Comparison of ENCODE assay signal across 34 cellular contexts in the genomic region with DNA sequence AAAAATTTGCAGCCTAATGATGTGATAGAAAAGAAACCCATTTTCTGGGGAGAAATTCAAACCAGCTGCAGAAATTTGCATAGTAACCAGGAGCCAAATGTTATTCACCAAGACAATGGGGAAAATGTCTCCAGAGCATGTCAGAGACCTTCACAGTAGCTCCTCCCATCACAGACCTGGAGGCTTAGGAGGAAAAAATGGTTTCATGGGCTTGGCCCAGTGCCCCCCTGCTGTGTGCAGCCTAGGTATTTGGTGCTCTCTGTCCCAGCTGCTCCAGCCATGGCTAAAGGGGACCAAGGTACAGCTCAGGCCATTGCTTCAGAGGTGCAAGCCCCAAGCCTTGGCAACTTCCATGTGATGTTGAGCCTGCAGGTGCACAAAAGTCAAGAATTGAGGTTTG.
"Had no signal": no experiment of that assay in that cellular context is flagged by ENCODE, and none has a peak within 500 bp of the region (broad histone marks: within the 10 kb centered on the region; RNA-seq: fewer than 3 reads in every experiment).

No MANE protein-coding gene starts in this region.

- H3K9me3 Mint-ChIP-seq: activated CD4-positive, alpha-beta memory T cell treated with anti-CD3 and anti-CD28 coated beads, Interleukin-2, amount 10 ng/mL, durations not matched to agents 7 days and 5 days had no signal

- H3K4me3 ChIP-seq: body of pancreas, breast epithelium had no signal

- H3K9me3 ChIP-seq: body of pancreas had no signal

- H3K36me3 Mint-ChIP-seq: activated CD8-positive, alpha-beta memory T cell treated with anti-CD3 and anti-CD28 coated beads, Interleukin-2, amount 10 ng/mL, durations not matched to agents 7 days and 5 days; activated naive CD4-positive, alpha-beta T cell treated with anti-CD3 and anti-CD28 coated beads, Interleukin-2, amount 10 ng/mL, durations not matched to agents 7 days and 5 days; activated naive CD8-positive, alpha-beta T cell treated with anti-CD3 and anti-CD28 coated beads, Interleukin-2, amount 10 ng/mL, durations not matched to agents 7 days and 5 days had no signal

- H3K27ac Mint-ChIP-seq: activated B cell treated with CpG ODN at 0.5 μM for 24 hours; activated CD4-positive, alpha-beta memory T cell treated with anti-CD3 and anti-CD28 coated beads, Interleukin-2, amount 10 ng/mL, durations not matched to agents 7 days and 5 days; activated CD4-positive, alpha-beta T cell treated with anti-CD3 and anti-CD28 coated beads, Interleukin-2, amount 10 ng/mL, durations not matched to agents 7 days and 5 days; activated CD8-positive, alpha-beta memory T cell treated with anti-CD3 and anti-CD28 coated beads, Interleukin-2, amount 10 ng/mL, durations not matched to agents 7 days and 5 days; activated CD8-positive, alpha-beta T cell treated with anti-CD3 and anti-CD28 coated beads, Interleukin-2, amount 10 ng/mL, durations not matched to agents 7 days and 5 days; activated naive CD4-positive, alpha-beta T cell treated with anti-CD3 and anti-CD28 coated beads, Interleukin-2, amount 10 ng/mL, durations not matched to agents 7 days and 5 days; activated naive CD4-positive, alpha-beta T cell treated with anti-CD3 and anti-CD28 coated beads, Interleukin-2, amount 50 U/mL, for 24 hours; activated naive CD8-positive, alpha-beta T cell; activated naive CD8-positive, alpha-beta T cell treated with anti-CD3 and anti-CD28 coated beads, Interleukin-2, amount 10 ng/mL, durations not matched to agents 7 days and 5 days; activated naive CD8-positive, alpha-beta T cell treated with anti-CD3 and anti-CD28 coated beads, Interleukin-2, amount 50 U/mL, for 24 hours; activated T-cell treated with anti-CD3 and anti-CD28 coated beads, Interleukin-2, amount 50 U/mL, for 24 hours; activated T-helper 2 cell treated with anti-CD3 and anti-CD28 coated beads, Interferon-gamma antibody, Interleukin-2, Interleukin-4, amounts not matched to agents 10 μg/mL and 5 μg/mL and 100 μg/mL, durations not matched to agents 14 hours and 24 hours and 36 hours; T-cell; T-helper 2 cell treated with Interferon-gamma antibody and Interleukin-4, amounts not matched to agents 5 μg/mL and 100 μg/mL, for 36 hours had no signal

- H3K4me1 ChIP-seq: body of pancreas, breast epithelium had no signal

- ATAC-seq: activated CD8-positive, alpha-beta memory T cell treated with anti-CD3 and anti-CD28 coated beads, Interleukin-2, amount 10 ng/mL, durations not matched to agents 7 days and 5 days; activated CD8-positive, alpha-beta T cell treated with anti-CD3 and anti-CD28 coated beads, Interleukin-2, amount 10 ng/mL, durations not matched to agents 7 days and 5 days; activated naive CD8-positive, alpha-beta T cell treated with anti-CD3 and anti-CD28 coated beads, Interleukin-2, amount 50 U/mL, for 24 hours; body of pancreas; T-cell had no signal

- H3K4me1 Mint-ChIP-seq: activated B cell treated with CpG ODN at 0.5 μM for 24 hours; activated CD4-positive, alpha-beta memory T cell treated with anti-CD3 and anti-CD28 coated beads, Interleukin-2, amount 10 ng/mL, durations not matched to agents 7 days and 5 days; activated CD4-positive, alpha-beta T cell treated with anti-CD3 and anti-CD28 coated beads, Interleukin-2, amount 10 ng/mL, durations not matched to agents 7 days and 5 days; activated CD8-positive, alpha-beta memory T cell treated with anti-CD3 and anti-CD28 coated beads, Interleukin-2, amount 10 ng/mL, durations not matched to agents 7 days and 5 days; activated naive CD4-positive, alpha-beta T cell treated with anti-CD3 and anti-CD28 coated beads, Interleukin-2, amount 10 ng/mL, durations not matched to agents 7 days and 5 days; activated naive CD4-positive, alpha-beta T cell treated with anti-CD3 and anti-CD28 coated beads, Interleukin-2, amount 50 U/mL, for 24 hours; activated naive CD8-positive, alpha-beta T cell treated with anti-CD3 and anti-CD28 coated beads, Interleukin-2, amount 10 ng/mL, durations not matched to agents 7 days and 5 days; activated naive CD8-positive, alpha-beta T cell treated with anti-CD3 and anti-CD28 coated beads, Interleukin-2, amount 50 U/mL, for 24 hours; T-cell had no signal

- H3K27ac ChIP-seq: body of pancreas, brain microvascular endothelial cell, breast epithelium, VCaP had no signal

- FAIRE-seq: astrocyte, TTC549 had no signal

- H3K4me3 Mint-ChIP-seq: activated B cell treated with CpG ODN at 0.5 μM for 24 hours; activated CD4-positive, alpha-beta memory T cell treated with anti-CD3 and anti-CD28 coated beads, Interleukin-2, amount 10 ng/mL, durations not matched to agents 7 days and 5 days; activated CD4-positive, alpha-beta T cell treated with anti-CD3 and anti-CD28 coated beads, Interleukin-2, amount 10 ng/mL, durations not matched to agents 7 days and 5 days; activated CD8-positive, alpha-beta memory T cell treated with anti-CD3 and anti-CD28 coated beads, Interleukin-2, amount 10 ng/mL, durations not matched to agents 7 days and 5 days; activated CD8-positive, alpha-beta T cell treated with anti-CD3 and anti-CD28 coated beads, Interleukin-2, amount 10 ng/mL, durations not matched to agents 7 days and 5 days; activated naive CD4-positive, alpha-beta T cell treated with anti-CD3 and anti-CD28 coated beads, Interleukin-2, amount 10 ng/mL, durations not matched to agents 7 days and 5 days; activated naive CD4-positive, alpha-beta T cell treated with anti-CD3 and anti-CD28 coated beads, Interleukin-2, amount 50 U/mL, for 24 hours; activated naive CD8-positive, alpha-beta T cell; activated naive CD8-positive, alpha-beta T cell treated with anti-CD3 and anti-CD28 coated beads, Interleukin-2, amount 10 ng/mL, durations not matched to agents 7 days and 5 days; activated naive CD8-positive, alpha-beta T cell treated with anti-CD3 and anti-CD28 coated beads, Interleukin-2, amount 50 U/mL, for 24 hours; activated T-cell treated with anti-CD3 and anti-CD28 coated beads, Interleukin-2, amount 50 U/mL, for 24 hours; T-cell; T-helper 2 cell treated with Interferon-gamma antibody and Interleukin-4, amounts not matched to agents 5 μg/mL and 100 μg/mL, for 36 hours had no signal

- H3K36me3 ChIP-seq: brain microvascular endothelial cell, breast epithelium had no signal

- DNase-seq: activated B cell treated with CpG ODN at 0.5 μM for 24 hours; activated CD4-positive, alpha-beta memory T cell treated with anti-CD3 and anti-CD28 coated beads, Interleukin-2, amount 10 ng/mL, durations not matched to agents 7 days and 5 days; activated CD4-positive, alpha-beta T cell treated with anti-CD3 and anti-CD28 coated beads for 4 hours; activated CD4-positive, alpha-beta T cell treated with anti-CD3 and anti-CD28 coated beads, Interleukin-2, amount 10 ng/mL, durations not matched to agents 7 days and 5 days; activated CD4-positive, alpha-beta T cell treated with anti-CD3 and anti-CD28 coated beads, Interleukin-2, amount 50 U/mL, for 48 hours; activated CD4-positive, CD25-positive, alpha-beta regulatory T cell treated with anti-CD3 and anti-CD28 coated beads, Interleukin-2, amount 50 U/mL, for 72 hours; activated CD8-positive, alpha-beta memory T cell treated with anti-CD3 and anti-CD28 coated beads for 24 hours; activated CD8-positive, alpha-beta memory T cell treated with anti-CD3 and anti-CD28 coated beads, Interleukin-2, amount 10 ng/mL, durations not matched to agents 7 days and 5 days; activated CD8-positive, alpha-beta memory T cell treated with anti-CD3 and anti-CD28 coated beads, Interleukin-2, amount 50 U/mL, for 48 hours; activated CD8-positive, alpha-beta T cell treated with anti-CD3 and anti-CD28 coated beads, Interleukin-2, amount 10 ng/mL, durations not matched to agents 7 days and 5 days; activated effector memory CD4-positive, alpha-beta T cell treated with Interleukin-2 at 50 U/mL for 16 hours; activated gamma-delta T cell; activated naive CD4-positive, alpha-beta T cell treated with anti-CD3 and anti-CD28 coated beads, Interleukin-2, amount 10 ng/mL, durations not matched to agents 7 days and 5 days; activated naive CD4-positive, alpha-beta T cell treated with Interleukin-2 at 50 U/mL for 16 hours; activated naive CD8-positive, alpha-beta T cell treated with anti-CD3 and anti-CD28 coated beads, Interleukin-2, amount 10 ng/mL, durations not matched to agents 7 days and 5 days; activated naive CD8-positive, alpha-beta T cell treated with anti-CD3 and anti-CD28 coated beads, Interleukin-2, amount 50 U/mL, for 24 hours; activated T-cell treated with anti-CD3 and anti-CD28 coated beads, Interleukin-2, amount 50 U/mL, for 24 hours; activated T-cell treated with anti-CD3 and anti-CD28 coated beads, Interleukin-2, amount 50 U/mL, for 48 hours; amniotic stem cell; aorta; body of pancreas; brain microvascular endothelial cell; central memory CD4-positive, alpha-beta T cell; T-cell; T-helper 2 cell; T-helper 9 cell had no signal

- H3K27me3 Mint-ChIP-seq: activated B cell treated with CpG ODN at 0.5 μM for 24 hours; activated CD4-positive, alpha-beta T cell treated with anti-CD3 and anti-CD28 coated beads, Interleukin-2, amount 10 ng/mL, durations not matched to agents 7 days and 5 days; activated CD8-positive, alpha-beta memory T cell treated with anti-CD3 and anti-CD28 coated beads, Interleukin-2, amount 10 ng/mL, durations not matched to agents 7 days and 5 days; activated naive CD4-positive, alpha-beta T cell treated with anti-CD3 and anti-CD28 coated beads, Interleukin-2, amount 10 ng/mL, durations not matched to agents 7 days and 5 days; activated naive CD4-positive, alpha-beta T cell treated with anti-CD3 and anti-CD28 coated beads, Interleukin-2, amount 50 U/mL, for 24 hours; activated naive CD8-positive, alpha-beta T cell; activated naive CD8-positive, alpha-beta T cell treated with anti-CD3 and anti-CD28 coated beads, Interleukin-2, amount 50 U/mL, for 24 hours; activated T-cell treated with anti-CD3 and anti-CD28 coated beads, Interleukin-2, amount 50 U/mL, for 24 hours; T-cell had no signal

- H3K27me3 ChIP-seq: body of pancreas, brain microvascular endothelial cell, breast epithelium had no signal
